9 cellular contexts compared by ENCODE assay signal in the genomic region with DNA sequence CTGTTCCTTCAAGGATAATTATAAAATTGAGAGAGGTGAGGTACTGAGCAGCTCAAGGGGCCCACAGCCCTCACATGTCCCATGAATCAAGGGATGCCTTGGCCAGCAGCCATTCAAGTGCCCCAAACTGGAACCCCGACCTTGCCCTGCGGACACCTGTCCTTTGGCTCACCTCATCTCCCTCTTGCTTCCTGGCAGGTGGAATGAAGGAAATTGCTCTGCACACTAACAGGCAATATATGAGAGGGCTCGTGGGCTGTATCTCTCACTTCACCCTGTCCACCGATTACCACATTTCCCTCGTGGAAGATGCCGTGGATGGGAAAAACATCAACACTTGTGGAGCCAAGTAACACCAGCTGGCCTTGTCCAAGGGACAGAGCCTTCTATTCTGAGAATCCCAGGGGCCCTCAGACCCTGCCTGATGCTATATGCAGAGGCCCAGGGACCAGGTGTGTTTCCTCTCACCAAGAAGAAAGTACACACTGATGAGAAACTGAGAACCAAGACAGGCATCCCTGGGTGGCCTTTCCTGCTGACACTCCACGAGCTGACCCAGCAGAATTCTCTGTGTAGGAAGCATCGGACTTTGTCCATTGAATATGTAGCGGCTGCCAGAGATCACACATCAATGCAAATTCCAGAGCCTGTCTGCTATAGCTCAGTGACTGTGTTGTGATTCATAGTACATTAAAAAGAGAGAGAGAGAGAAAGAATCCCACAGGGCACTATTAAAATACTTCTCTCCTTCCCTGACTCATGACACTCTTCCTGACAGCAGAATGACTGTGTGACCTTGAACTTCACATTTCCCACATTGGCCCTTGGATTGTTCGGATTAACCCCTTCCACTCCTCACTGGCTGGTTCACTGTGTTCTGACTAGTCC.
A peak's percentile ranks its signal among the peaks of the same experiment; 100 is the strongest.
DNase-seq lines count a peak whose midpoint lies in the region; ATAC-seq and TF ChIP-seq lines count a peak whose summit lies in the region.
"Had no signal": no experiment of that assay in that cellular context is flagged by ENCODE, and none has a peak within 500 bp of the region (broad histone marks: within the 10 kb centered on the region; RNA-seq: fewer than 3 reads in every experiment).

No MANE protein-coding gene starts in this region.

- no peaks in the 10 kb centered on the region for H3K9me3 ChIP-seq in mesodermal cell (ENCODE audit: control insufficient read depth, low read length)

- H3K27me3 Mint-ChIP-seq in activated naive CD4-positive, alpha-beta T cell treated with anti-CD3 and anti-CD28 coated beads for 36 hours (ENCODE audit: low read depth) = peaks cover 38% of the 10 kb centered on the region

- no peak overlapping the region for H3K4me3 Mint-ChIP-seq in activated naive CD4-positive, alpha-beta T cell treated with anti-CD3 and anti-CD28 coated beads for 36 hours

- no peak overlapping the region for H3K4me3 ChIP-seq in mesodermal cell (ENCODE audit: extremely low read depth, insufficient read depth, low read length, poor library complexity, severe bottlenecking)

- no peaks in the 10 kb centered on the region for H3K36me3 Mint-ChIP-seq in activated naive CD4-positive, alpha-beta T cell treated with anti-CD3 and anti-CD28 coated beads for 36 hours (ENCODE audit: low read depth)

- no peak for ATAC-seq in HG02588 (IDR thresholded peaks at IDR 0.05; ENCODE audit: unreplicated experiment)

- CTCF ChIA-PET in activated naive CD4-positive, alpha-beta T cell treated with anti-CD3 and anti-CD28 coated beads for 36 hours (lab: Charles Lee) = interaction anchor here (1.6 kb wide), 1 partner anchor 22 kb away, joined by 8 read pairs; no protein-coding TSS in a partner anchor
- CTCF ChIA-PET in GM10248 (lab: Yijun Ruan, JAX) = interaction anchor here (1.7 to 4.3 kb wide), 4 partner anchors 8 to 22 kb away, joined by 4 to 20 read pairs (median 8); no protein-coding TSS in a partner anchor

- 91% methylated on average over 6 to 7 of the region's 10 CpGs for WGBS in mesodermal cell (ENCODE audit: insufficient coverage in 2 of 2), 2 experiments

- no peak overlapping the region for H3K27ac Mint-ChIP-seq in activated naive CD4-positive, alpha-beta T cell treated with anti-CD3 and anti-CD28 coated beads for 36 hours

- H3K27ac ChIP-seq in mesodermal cell (ENCODE audit: low read depth, low read length, severe bottlenecking) = peak overlapping the region; percentile 70
- H3K27ac ChIP-seq: 22Rv1 had no signal

- TF ChIP-seq CTCF in GM10248 (IDR thresholded peaks at IDR 0.05; ENCODE audit: control extremely low read depth, extremely low read depth, low read depth, missing control alignments) = no peak

- peak; percentile 23 for DNase-seq in NCI-H510A treated with DMSO at 0.1 percent for 48 hours (lab: John Stamatoyannopoulos, UW)
- DNase-seq in NCI-H510A (lab: John Stamatoyannopoulos, UW) = no peak
- peak; percentile 90 to 94 for DNase-seq in dermis microvascular lymphatic vessel endothelial cell (ENCODE audit: low read depth in 2 of 2)
- DNase-seq in activated naive CD4-positive, alpha-beta T cell treated with anti-CD3 and anti-CD28 coated beads for 36 hours = no peak
- no peak for DNase-seq in activated CD4-positive, alpha-beta T cell treated with anti-CD3 and anti-CD28 coated beads for 48 hours
- DNase-seq in GM10248 (ENCODE audit: extremely low spot score) = no peak

- H3K4me1 Mint-ChIP-seq in activated naive CD4-positive, alpha-beta T cell treated with anti-CD3 and anti-CD28 coated beads for 36 hours (ENCODE audit: low read depth) = no peaks in the 10 kb centered on the region

- no peaks in the 10 kb centered on the region for H3K9me3 Mint-ChIP-seq in activated naive CD4-positive, alpha-beta T cell treated with anti-CD3 and anti-CD28 coated beads for 36 hours

- POLR2A ChIA-PET in GM10248 (lab: Yijun Ruan, JAX) = no interaction called here

- intact Hi-C loops in activated naive CD4-positive, alpha-beta T cell treated with anti-CD3 and anti-CD28 coated beads for 36 hours (cut with micrococcal nuclease) = no loop called here

- peaks cover 31% of the 10 kb centered on the region for H3K4me1 ChIP-seq in mesodermal cell (ENCODE audit: control insufficient read depth, insufficient read depth, low read length, poor library complexity, severe bottlenecking)

- no peaks in the 10 kb centered on the region for H3K36me3 ChIP-seq in mesodermal cell (ENCODE audit: control insufficient read depth, insufficient read depth, low read length)

Comparison
In these comparisons a context has a peak if more than half of its experiments do, and no peak if none do; other contexts are left out.
1. DNase-seq: peak in NCI-H510A treated with DMSO at 0.1 percent for 48 hours (single experiment) and dermis microvascular lymphatic vessel endothelial cell (2 of 2); none in NCI-H510A (single experiment), activated naive CD4-positive, alpha-beta T cell treated with anti-CD3 and anti-CD28 coated beads for 36 hours (single experiment), activated CD4-positive, alpha-beta T cell treated with anti-CD3 and anti-CD28 coated beads for 48 hours (single experiment) and GM10248 (single experiment).